11 cellular contexts compared by ENCODE assay signal in the genomic region with DNA sequence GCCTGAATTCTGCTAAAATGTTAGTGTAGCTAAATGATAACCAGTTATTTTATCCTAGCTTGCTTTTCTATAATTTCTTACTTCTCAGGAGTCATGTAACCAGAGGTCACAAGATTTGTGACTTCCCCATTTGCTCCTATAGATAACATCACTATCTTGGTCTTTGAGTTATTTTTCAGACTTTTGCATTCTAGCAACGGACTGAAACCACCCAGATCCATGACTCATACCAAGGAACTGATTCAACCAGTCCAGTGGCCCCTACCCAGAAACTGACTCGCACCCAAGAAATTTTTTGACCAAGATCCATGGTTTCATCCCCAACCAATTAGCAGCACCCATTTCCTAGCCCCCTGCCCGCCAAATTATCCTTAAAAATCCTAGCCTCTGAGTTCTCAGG. TPM values are rescaled to one million over a fixed set of nuclear protein-coding genes. Genes with fewer than 3 reads are reported as not detected.
DNase-seq lines count a peak whose midpoint lies in the region; ATAC-seq and TF ChIP-seq lines count a peak whose summit lies in the region.
"Had no signal": no experiment of that assay in that cellular context is flagged by ENCODE, and none has a peak within 500 bp of the region (broad histone marks: within the 10 kb centered on the region; RNA-seq: fewer than 3 reads in every experiment).

No MANE protein-coding gene starts in this region.

- no peak overlapping the region for H3K27ac ChIP-seq in brain microvascular endothelial cell

- no peak overlapping the region for H3K4me3 Mint-ChIP-seq in activated CD4-positive, alpha-beta T cell treated with anti-CD3 and anti-CD28 coated beads, Interleukin-2, amount 10 ng/mL, durations not matched to agents 24 days and 14 days
- H3K4me3 Mint-ChIP-seq: immature natural killer cell; T-helper 2 cell treated with Interferon-gamma antibody and Interleukin-4, amounts not matched to agents 5 μg/mL and 100 μg/mL, for 36 hours had no signal

- H3K27me3 ChIP-seq in brain microvascular endothelial cell (replicated peaks) = no peaks in the 10 kb centered on the region

- no peaks in the 10 kb centered on the region for H3K4me1 Mint-ChIP-seq in activated CD4-positive, alpha-beta T cell treated with anti-CD3 and anti-CD28 coated beads, Interleukin-2, amount 10 ng/mL, durations not matched to agents 24 days and 14 days
- H3K4me1 Mint-ChIP-seq: immature natural killer cell had no signal

- H3K27me3 Mint-ChIP-seq in activated CD4-positive, alpha-beta T cell treated with anti-CD3 and anti-CD28 coated beads, Interleukin-2, amount 10 ng/mL, durations not matched to agents 24 days and 14 days = no peaks in the 10 kb centered on the region

- TF ChIP-seq CTCF in brain microvascular endothelial cell (IDR thresholded peaks at IDR 0.05; ENCODE audit: low read depth, low read length, missing control alignments) = no peak

- ATAC-seq in GM19328 (IDR thresholded peaks at IDR 0.05; ENCODE audit: unreplicated experiment) = no peak

- intact Hi-C loops in activated CD4-positive, alpha-beta T cell treated with anti-CD3 and anti-CD28 coated beads, Interleukin-2, amount 10 ng/mL, durations not matched to agents 24 days and 14 days (cut with micrococcal nuclease) = no loop called here

- in situ Hi-C loops in brain microvascular endothelial cell (cut with HindIII; ENCODE audit: low pct_ligation_motif_present, low sequenced_read_pairs) = no loop called here

- DNase-seq in GM03348 (ENCODE audit: low spot score) = peak; percentile 18
- peak; percentile 64 for DNase-seq in NCI-H226
- DNase-seq in brain microvascular endothelial cell = peak; percentile 54
- DNase-seq in kidney tubule cell (ENCODE audit: low spot score) = peak; percentile 85
- DNase-seq in hypothalamus (lab: John Stamatoyannopoulos, UW) = no peak
- DNase-seq in activated CD4-positive, alpha-beta T cell treated with anti-CD3 and anti-CD28 coated beads, Interleukin-2, amount 10 ng/mL, durations not matched to agents 24 days and 14 days = no peak
- no peak for DNase-seq in GOT3 (lab: John Stamatoyannopoulos, UW)
- DNase-seq: immature natural killer cell, NCI-H2081 had no signal

- no peaks in the 10 kb centered on the region for H3K9me3 Mint-ChIP-seq in activated CD4-positive, alpha-beta T cell treated with anti-CD3 and anti-CD28 coated beads, Interleukin-2, amount 10 ng/mL, durations not matched to agents 24 days and 14 days
- H3K9me3 Mint-ChIP-seq: T-helper 2 cell treated with Interferon-gamma antibody and Interleukin-4, amounts not matched to agents 5 μg/mL and 100 μg/mL, for 36 hours had no signal

- H3K36me3 ChIP-seq in brain microvascular endothelial cell (replicated peaks) = no peaks in the 10 kb centered on the region

- H3K4me3 ChIP-seq in brain microvascular endothelial cell (ENCODE audit: low read depth, low read length) = no peak overlapping the region

- H3K27ac Mint-ChIP-seq in activated CD4-positive, alpha-beta T cell treated with anti-CD3 and anti-CD28 coated beads, Interleukin-2, amount 10 ng/mL, durations not matched to agents 24 days and 14 days = no peak overlapping the region
- H3K27ac Mint-ChIP-seq: immature natural killer cell; T-helper 2 cell treated with Interferon-gamma antibody and Interleukin-4, amounts not matched to agents 5 μg/mL and 100 μg/mL, for 36 hours had no signal

- H3K36me3 Mint-ChIP-seq in activated CD4-positive, alpha-beta T cell treated with anti-CD3 and anti-CD28 coated beads, Interleukin-2, amount 10 ng/mL, durations not matched to agents 24 days and 14 days (ENCODE audit: low read depth) = no peaks in the 10 kb centered on the region
- H3K36me3 Mint-ChIP-seq: immature natural killer cell had no signal

RNA-seq across cellular contexts. Expression of gene IQCM, which starts 50.0 kb away (rescaled TPM):
- total RNA-seq in activated CD4-positive, alpha-beta T cell treated with anti-CD3 and anti-CD28 coated beads, Interleukin-2, amount 10 ng/mL, durations not matched to agents 24 days and 14 days = not detected in 2 replicates

Comparison
In these comparisons a context has a peak if more than half of its experiments do, and no peak if none do; other contexts are left out.
1. DNase-seq: peak in GM03348 (single experiment), NCI-H226 (single experiment), brain microvascular endothelial cell (single experiment) and kidney tubule cell (single experiment); none in hypothalamus (0 of 51), activated CD4-positive, alpha-beta T cell treated with anti-CD3 and anti-CD28 coated beads, Interleukin-2, amount 10 ng/mL, durations not matched to agents 24 days and 14 days (single experiment) and GOT3 (single experiment).